Comparison of ENCODE assay signal across 9 cellular contexts in genomic region chr4:150782311-150782710, GRCh38.
DNase-seq lines count a peak whose midpoint lies in the region; ATAC-seq, FAIRE-seq and TF ChIP-seq lines count a peak whose summit lies in the region.
"Had no signal": no experiment of that assay in that cellular context is flagged by ENCODE, and none has a peak within 500 bp of the region (broad histone marks: within the 10 kb centered on the region; RNA-seq: fewer than 3 reads in every experiment).

No MANE protein-coding gene starts in this region.

- no peak for DNase-seq in Right ventricle myocardium inferior (ENCODE audit: missing footprints)
- no peak for DNase-seq in right atrium auricular region (ENCODE audit: low spot score)
- peak; percentile 28 for DNase-seq in NCI-H460 (ENCODE audit: extremely low read depth, low read depth)
- peak; percentile 65 for DNase-seq in endothelial cell of umbilical vein (ENCODE audit: low read depth, low spot score)
- DNase-seq in tibial artery: no peak
- no peak for DNase-seq in GM20000 (ENCODE audit: low spot score)
- DNase-seq in activated effector memory CD4-positive, alpha-beta T cell treated with anti-CD3 and anti-CD28 coated beads, Interleukin-2, amount 50 U/mL, for 16 hours: no peak
- DNase-seq in HUDEP-2 (lab: John Stamatoyannopoulos, UW; ENCODE audit: unreplicated experiment in 76 of 76): no peak

- peak overlapping the region; percentile 22 for H3K4me2 ChIP-seq in endothelial cell of umbilical vein (ENCODE audit: insufficient read depth, low read length)

- no peak overlapping the region for H3K9ac ChIP-seq in endothelial cell of umbilical vein (replicated peaks; ENCODE audit: extremely low read depth, insufficient read depth, low read length)

- intact Hi-C loops in Right ventricle myocardium inferior (cut with DNase I): no loop called here
- intact Hi-C loops in endothelial cell of umbilical vein (cut with micrococcal nuclease): no loop called here
- intact Hi-C loops in tibial artery (cut with DNase I; ENCODE audit: low total_unique reads): no loop called here

- no TSS peak for BruUV-seq in endothelial cell of umbilical vein (replicated peaks; lab: Mats Ljungman, UMichigan)

- no peaks in the 10 kb centered on the region for H3K79me2 ChIP-seq in endothelial cell of umbilical vein (ENCODE audit: control insufficient read depth, insufficient read depth, low read length)

- no peaks in the 10 kb centered on the region for H3K36me3 ChIP-seq in right atrium auricular region
- no peaks in the 10 kb centered on the region for H3K36me3 ChIP-seq in endothelial cell of umbilical vein (ENCODE audit: control insufficient read depth in 2 of 2, extremely low read depth in 1 of 2, insufficient read depth in 2 of 2, low read length in 2 of 2)
- no peaks in the 10 kb centered on the region for H3K36me3 ChIP-seq in tibial artery
- H3K36me3 ChIP-seq: tibial nerve had no signal

- H2AFZ ChIP-seq in endothelial cell of umbilical vein (ENCODE audit: low read depth, low read length): no peak overlapping the region

- H3K9me1 ChIP-seq in endothelial cell of umbilical vein (replicated peaks; ENCODE audit: control insufficient read depth, extremely low read depth, insufficient read depth, low read length): no peaks in the 10 kb centered on the region

- H4K20me1 ChIP-seq in endothelial cell of umbilical vein (replicated peaks; ENCODE audit: control insufficient read depth, extremely low read depth, insufficient read depth, low read length): no peaks in the 10 kb centered on the region

- H3K27ac ChIP-seq in right atrium auricular region: no peak overlapping the region
- no peak overlapping the region for H3K27ac ChIP-seq in endothelial cell of umbilical vein (ENCODE audit: insufficient read depth, low read depth, low read length)
- peak overlapping the region; percentile 49 to 62 for H3K27ac ChIP-seq in tibial artery
- H3K27ac ChIP-seq: tibial nerve had no signal

- TF ChIP-seq CTCF in right atrium auricular region (IDR thresholded peaks at IDR 0.05) (no peak), endothelial cell of umbilical vein (IDR thresholded peaks at IDR 0.05; ENCODE audit: extremely low read depth in 1 of 2, insufficient read depth in 1 of 2, low read depth in 1 of 2, low read length in 2 of 2) (no peak), tibial artery (IDR thresholded peaks at IDR 0.05) (no peak), GM20000 (IDR thresholded peaks at IDR 0.05; ENCODE audit: extremely low read depth, missing control alignments) (no peak)

- CTCF ChIA-PET in endothelial cell of umbilical vein (lab: Charles Lee): interaction anchor here (1.0 kb wide), 1 partner anchor 49 kb away, joined by 3 read pairs; no protein-coding TSS in a partner anchor

- dilution Hi-C loops in endothelial cell of umbilical vein (cut with MboI; ENCODE audit: extremely low pct_ligation_motif_present, low sequenced_read_pairs): no loop called here

- ATAC-seq in Right ventricle myocardium inferior: peak; percentile 42

- peak; percentile 79 for FAIRE-seq in endothelial cell of umbilical vein (lab: Jason Lieb, UNC)

- H3K4me1 ChIP-seq in right atrium auricular region (peaks cover 0 to 13% of the 10 kb centered on the region in 2 donors), endothelial cell of umbilical vein (ENCODE audit: control insufficient read depth, extremely low read depth, insufficient read depth, low read length) (peaks cover 4% of the 10 kb centered on the region), tibial artery (peaks cover 0 to 20% (median 5%) of the 10 kb centered on the region in 4 donors)
- H3K4me1 ChIP-seq: tibial nerve had no signal

- POLR2A ChIA-PET in endothelial cell of umbilical vein (lab: Charles Lee): no interaction called here

- H3K4me3 ChIP-seq in right atrium auricular region (no peak overlapping the region), endothelial cell of umbilical vein (replicated peaks in 1 of 3; ENCODE audit: insufficient read depth in 1 of 3, low read depth in 1 of 3, low read length in 3 of 3) (no peak overlapping the region), tibial artery (peak overlapping the region; percentile 14 to 25)
- H3K4me3 ChIP-seq: tibial nerve had no signal

- TF ChIP-seq POLR2A in endothelial cell of umbilical vein (IDR thresholded peaks at IDR 0.05; ENCODE audit: low read depth, low read length): no peak

- H3K27me3 ChIP-seq in right atrium auricular region: no peaks in the 10 kb centered on the region
- no peaks in the 10 kb centered on the region for H3K27me3 ChIP-seq in endothelial cell of umbilical vein (ENCODE audit: control insufficient read depth in 2 of 2, insufficient read depth in 2 of 2, low read length in 2 of 2)
- no peaks in the 10 kb centered on the region for H3K27me3 ChIP-seq in tibial artery
- H3K27me3 ChIP-seq: tibial nerve had no signal

- H3K9me3 ChIP-seq in right atrium auricular region (no peaks in the 10 kb centered on the region), endothelial cell of umbilical vein (replicated peaks; ENCODE audit: control insufficient read depth, insufficient read depth, low read length) (no peaks in the 10 kb centered on the region), tibial artery (no peaks in the 10 kb centered on the region)
- H3K9me3 ChIP-seq: tibial nerve had no signal

TF ChIP-seq in endothelial cell of umbilical vein, 7 proteins besides CTCF, POLR2A, EP300 and RAD21:
- no peak for TF ChIP-seq MAX (IDR thresholded peaks at IDR 0.05; ENCODE audit: insufficient read depth, insufficient read length)
- peak; percentile 29 for TF ChIP-seq GATA2 (IDR thresholded peaks at IDR 0.05; ENCODE audit: insufficient read depth, insufficient read length, low read depth, low read length)

Comparison
In these comparisons a context has a peak if more than half of its experiments do, and no peak if none do; other contexts are left out.
1. DNase-seq: peak in NCI-H460 (single experiment) and endothelial cell of umbilical vein (single experiment); none in Right ventricle myocardium inferior (single experiment), right atrium auricular region (single experiment), tibial artery (0 of 2), GM20000 (single experiment), activated effector memory CD4-positive, alpha-beta T cell treated with anti-CD3 and anti-CD28 coated beads, Interleukin-2, amount 50 U/mL, for 16 hours (single experiment) and HUDEP-2 (0 of 76).
2. H3K27ac ChIP-seq: peak in tibial artery (2 of 2); none in right atrium auricular region (0 of 2) and endothelial cell of umbilical vein (single experiment).
3. H3K4me3 ChIP-seq: peak in tibial artery (2 of 2); none in right atrium auricular region (0 of 2) and endothelial cell of umbilical vein (0 of 3).